ENCODE assay signal across 28 cellular contexts in the genomic region with DNA sequence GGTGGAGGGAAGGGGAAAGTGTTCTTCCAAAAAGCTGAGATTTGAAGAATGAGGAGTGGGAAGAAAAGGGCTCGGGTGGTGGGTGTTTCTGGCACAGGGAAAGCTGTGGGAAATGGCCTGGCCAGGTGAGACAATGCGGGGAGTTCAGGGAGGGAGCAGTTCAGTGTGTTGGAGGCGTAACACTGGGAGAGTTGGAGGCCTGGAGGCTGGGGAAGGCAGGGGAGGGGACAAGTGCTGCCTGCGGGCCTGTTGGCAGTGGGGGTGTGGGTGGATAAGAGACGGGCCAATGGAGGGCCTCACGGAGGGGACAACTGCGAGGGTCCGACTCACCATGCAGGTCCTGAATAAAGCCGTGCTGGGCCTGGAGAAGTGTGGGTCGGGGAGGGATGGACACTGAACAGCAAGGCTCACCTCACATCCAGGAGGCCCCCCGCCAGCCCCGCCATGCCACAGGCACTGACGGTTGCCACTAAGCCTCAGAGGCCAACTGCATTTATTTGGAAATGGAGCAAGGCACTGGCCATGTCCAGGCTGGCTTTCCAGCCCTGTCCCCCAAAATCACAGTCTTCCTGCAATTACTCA. TPM values are rescaled to one million over a fixed set of nuclear protein-coding genes. Genes with fewer than 3 reads are reported as not detected.
"Had no signal": no experiment of that assay in that cellular context is flagged by ENCODE, and none has a peak within 500 bp of the region (broad histone marks: within the 10 kb centered on the region; RNA-seq: fewer than 3 reads in every experiment).

No MANE protein-coding gene starts in this region.

- H3K4me3 ChIP-seq: esophagus squamous epithelium, left ventricle myocardium inferior, lung, prostate gland, skin epidermis, suprapubic skin, tibial artery had no signal

- H3K9me3 Mint-ChIP-seq: central memory CD8-positive, alpha-beta T cell had no signal

- H3K9me3 ChIP-seq: esophagus squamous epithelium, prostate gland, suprapubic skin, tibial artery had no signal

- DNase-seq: activated B cell treated with CpG ODN at 0.5 μM for 24 hours; activated CD4-positive, alpha-beta T cell treated with anti-CD3 and anti-CD28 coated beads, Interleukin-2, amount 50 U/mL, for 1 hour; activated CD8-positive, alpha-beta T cell treated with anti-CD3 and anti-CD28 coated beads for 36 hours; activated naive CD4-positive, alpha-beta T cell; activated T-cell treated with anti-CD3 and anti-CD28 coated beads, Interleukin-2, amount 50 U/mL, for 48 hours; esophagus squamous epithelium; foreskin melanocyte; islet precursor cell; left ventricle myocardium inferior; naive B cell; retina; stimulated activated CD4-positive, alpha-beta T cell treated with anti-CD3 and anti-CD28 coated beads, Interleukin-12 subunit alpha, Interleukin-12 subunit beta, amount 100 ng/mL, for 4 hours; stimulated activated CD4-positive, alpha-beta T cell treated with anti-CD3 and anti-CD28 coated beads, Interleukin-4, amount 100 ng/mL, for 24 hours; stimulated activated CD8-positive, alpha-beta memory T cell treated with anti-CD3 and anti-CD28 coated beads, Interleukin-4, amount 100 ng/mL, for 48 hours; stimulated activated naive B cell treated with anti-CD40 and anti-IgM and Interleukin-4, amounts not matched to agents 10 μg/mL and 1 μg/mL and 100 μg/mL, for 72 hours; T-helper 2 cell; tibial artery had no signal

- H3K4me3 Mint-ChIP-seq: activated B cell treated with CpG ODN at 0.5 μM for 24 hours; activated CD8-positive, alpha-beta T cell treated with anti-CD3 and anti-CD28 coated beads for 36 hours; central memory CD8-positive, alpha-beta T cell; dendritic cell treated with granulocyte-macrophage colony-stimulating factor and Interleukin-4, amounts not matched to agents 40 ng/mL and 50 ng/mL, for 4 days; naive B cell; stimulated activated naive B cell treated with anti-CD40 and anti-IgM and Interleukin-4, amounts not matched to agents 10 μg/mL and 1 μg/mL and 100 μg/mL, for 72 hours had no signal

- H3K27me3 ChIP-seq: esophagus squamous epithelium, suprapubic skin, tibial artery had no signal

- H3K27ac Mint-ChIP-seq: activated B cell treated with CpG ODN at 0.5 μM for 24 hours; activated CD8-positive, alpha-beta T cell treated with anti-CD3 and anti-CD28 coated beads for 36 hours; activated naive CD4-positive, alpha-beta T cell treated with anti-CD3 and anti-CD28 coated beads, Interleukin-2, amount 50 U/mL, for 72 hours; activated T-helper 2 cell treated with anti-CD3 and anti-CD28 coated beads, Interferon-gamma antibody, Interleukin-2, Interleukin-4, amounts not matched to agents 10 μg/mL and 5 μg/mL and 100 μg/mL, durations not matched to agents 14 hours and 24 hours and 36 hours; dendritic cell treated with granulocyte-macrophage colony-stimulating factor and Interleukin-4, amounts not matched to agents 40 ng/mL and 50 ng/mL, for 4 days; stimulated activated naive B cell treated with anti-CD40 and anti-IgM and Interleukin-4, amounts not matched to agents 10 μg/mL and 1 μg/mL and 100 μg/mL, for 72 hours had no signal

- H3K27ac ChIP-seq: esophagus squamous epithelium, left ventricle myocardium inferior, prostate gland, skin epidermis, suprapubic skin, tibial artery had no signal

- H3K36me3 ChIP-seq: esophagus squamous epithelium, left ventricle myocardium inferior, prostate gland, suprapubic skin, tibial artery had no signal

- ATAC-seq: activated CD8-positive, alpha-beta T cell treated with anti-CD3 and anti-CD28 coated beads for 36 hours; activated naive CD4-positive, alpha-beta T cell treated with anti-CD3 and anti-CD28 coated beads, Interleukin-2, amount 50 U/mL, for 72 hours; sciatic nerve; stimulated activated naive B cell treated with anti-CD40 and anti-IgM and Interleukin-4, amounts not matched to agents 10 μg/mL and 1 μg/mL and 100 μg/mL, for 72 hours had no signal

RNA-seq across cellular contexts. Expression of gene KRT19, which starts 17.8 kb away (rescaled TPM):
- total RNA-seq: activated B cell treated with CpG ODN at 0.5 μM for 24 hours; activated CD8-positive, alpha-beta T cell treated with anti-CD3 and anti-CD28 coated beads for 36 hours; activated naive CD4-positive, alpha-beta T cell treated with anti-CD3 and anti-CD28 coated beads, Interleukin-2, amount 50 U/mL, for 72 hours; activated T-helper 2 cell treated with anti-CD3 and anti-CD28 coated beads, Interferon-gamma antibody, Interleukin-2, Interleukin-4, amounts not matched to agents 10 μg/mL and 5 μg/mL and 100 μg/mL, durations not matched to agents 14 hours and 24 hours and 36 hours had no signal

RNA-seq across cellular contexts. Expression of gene KRT9, which starts 25.9 kb away (rescaled TPM):
- total RNA-seq: activated B cell treated with CpG ODN at 0.5 μM for 24 hours; activated CD8-positive, alpha-beta T cell treated with anti-CD3 and anti-CD28 coated beads for 36 hours; activated naive CD4-positive, alpha-beta T cell treated with anti-CD3 and anti-CD28 coated beads, Interleukin-2, amount 50 U/mL, for 72 hours; activated T-helper 2 cell treated with anti-CD3 and anti-CD28 coated beads, Interferon-gamma antibody, Interleukin-2, Interleukin-4, amounts not matched to agents 10 μg/mL and 5 μg/mL and 100 μg/mL, durations not matched to agents 14 hours and 24 hours and 36 hours; left ventricle myocardium inferior; lung; osteoblast; prostate gland; sciatic nerve; urinary bladder had no signal
- polyA plus RNA-seq: lung, urinary bladder had no signal

RNA-seq across cellular contexts. Expression of gene KRT15, which starts 27.2 kb away (rescaled TPM):
- total RNA-seq: activated B cell treated with CpG ODN at 0.5 μM for 24 hours; activated CD8-positive, alpha-beta T cell treated with anti-CD3 and anti-CD28 coated beads for 36 hours; activated naive CD4-positive, alpha-beta T cell treated with anti-CD3 and anti-CD28 coated beads, Interleukin-2, amount 50 U/mL, for 72 hours; activated T-helper 2 cell treated with anti-CD3 and anti-CD28 coated beads, Interferon-gamma antibody, Interleukin-2, Interleukin-4, amounts not matched to agents 10 μg/mL and 5 μg/mL and 100 μg/mL, durations not matched to agents 14 hours and 24 hours and 36 hours; left ventricle myocardium inferior had no signal

RNA-seq across cellular contexts. Expression of gene KRT13, which starts 40.5 kb away (rescaled TPM):
- total RNA-seq: activated B cell treated with CpG ODN at 0.5 μM for 24 hours; activated CD8-positive, alpha-beta T cell treated with anti-CD3 and anti-CD28 coated beads for 36 hours; activated naive CD4-positive, alpha-beta T cell treated with anti-CD3 and anti-CD28 coated beads, Interleukin-2, amount 50 U/mL, for 72 hours; activated T-helper 2 cell treated with anti-CD3 and anti-CD28 coated beads, Interferon-gamma antibody, Interleukin-2, Interleukin-4, amounts not matched to agents 10 μg/mL and 5 μg/mL and 100 μg/mL, durations not matched to agents 14 hours and 24 hours and 36 hours; left ventricle myocardium inferior; osteoblast had no signal

RNA-seq across cellular contexts. Expression of gene KRT14, which starts 40.8 kb away (rescaled TPM):
- total RNA-seq: activated B cell treated with CpG ODN at 0.5 μM for 24 hours; activated CD8-positive, alpha-beta T cell treated with anti-CD3 and anti-CD28 coated beads for 36 hours; activated naive CD4-positive, alpha-beta T cell treated with anti-CD3 and anti-CD28 coated beads, Interleukin-2, amount 50 U/mL, for 72 hours; activated T-helper 2 cell treated with anti-CD3 and anti-CD28 coated beads, Interferon-gamma antibody, Interleukin-2, Interleukin-4, amounts not matched to agents 10 μg/mL and 5 μg/mL and 100 μg/mL, durations not matched to agents 14 hours and 24 hours and 36 hours; left ventricle myocardium inferior; urinary bladder had no signal
